Comparison of ENCODE assay signal across 8 cellular contexts in genomic region chr9:37037137-37037743, GRCh38. TPM values are rescaled to one million over a fixed set of nuclear protein-coding genes. Genes with fewer than 3 reads are reported as not detected.
A peak's percentile ranks its signal among the peaks of the same experiment; 100 is the strongest.
DNase-seq lines count a peak whose midpoint lies in the region; ATAC-seq, FAIRE-seq and TF ChIP-seq lines count a peak whose summit lies in the region.

No MANE protein-coding gene starts in this region.

- H3K27ac Mint-ChIP-seq in T-helper 2 cell treated with Interferon-gamma antibody and Interleukin-4, amounts not matched to agents 5 μg/mL and 100 μg/mL, for 36 hours, result peak overlapping the region; percentile 2
- H3K27ac Mint-ChIP-seq in endodermal cell (no peak overlapping the region), nephron (no peak overlapping the region)

- peaks cover 18% of the 10 kb centered on the region for H3K4me1 Mint-ChIP-seq in T-helper 2 cell treated with Interferon-gamma antibody and Interleukin-4, amounts not matched to agents 5 μg/mL and 100 μg/mL, for 36 hours (ENCODE audit: low read depth)
- H3K4me1 Mint-ChIP-seq in endodermal cell (peaks cover 12% of the 10 kb centered on the region), nephron (peaks cover 17% of the 10 kb centered on the region)

- H3K4me1 ChIP-seq in NT2/D1 (ENCODE audit: insufficient read depth, insufficient read length) (no peaks in the 10 kb centered on the region), endodermal cell (ENCODE audit: control insufficient read depth, insufficient read depth, low read length) (no peaks in the 10 kb centered on the region)

- peaks cover 3% of the 10 kb centered on the region for H3K36me3 Mint-ChIP-seq in T-helper 2 cell treated with Interferon-gamma antibody and Interleukin-4, amounts not matched to agents 5 μg/mL and 100 μg/mL, for 36 hours (ENCODE audit: low read depth)
- H3K36me3 Mint-ChIP-seq in endodermal cell (ENCODE audit: low read depth) (no peaks in the 10 kb centered on the region), nephron (ENCODE audit: low read depth) (no peaks in the 10 kb centered on the region)

- no peak for DNase-seq in T-helper 2 cell treated with Interferon-gamma antibody and Interleukin-4, amounts not matched to agents 5 μg/mL and 100 μg/mL, for 36 hours (ENCODE audit: low spot score)
- no peak for DNase-seq in T-helper 2 cell
- no peak for DNase-seq in NT2/D1 (ENCODE audit: low read depth, low spot score)
- DNase-seq in endodermal cell, result no peak
- DNase-seq in cerebellar cortex (ENCODE audit: low spot score), result no peak
- DNase-seq in HTR-8/SVneo (ENCODE audit: insufficient read length, low spot score), result no peak

- H3K9me3 Mint-ChIP-seq in T-helper 2 cell treated with Interferon-gamma antibody and Interleukin-4, amounts not matched to agents 5 μg/mL and 100 μg/mL, for 36 hours, result no peaks in the 10 kb centered on the region
- H3K9me3 Mint-ChIP-seq in endodermal cell, result no peaks in the 10 kb centered on the region
- no peaks in the 10 kb centered on the region for H3K9me3 Mint-ChIP-seq in nephron

- H3K9ac ChIP-seq in NT2/D1 (ENCODE audit: insufficient read length, low read depth) (peak overlapping the region; percentile 71), endodermal cell (ENCODE audit: extremely low read depth, low read length, poor library complexity, severe bottlenecking) (no peak overlapping the region)

- H3K27me3 ChIP-seq in NT2/D1 (ENCODE audit: insufficient read depth, insufficient read length) (peaks cover 90% of the 10 kb centered on the region), endodermal cell (ENCODE audit: control insufficient read depth, insufficient read depth, low read length, poor library complexity, severe bottlenecking) (peaks cover 100% of the 10 kb centered on the region)

- H3K36me3 ChIP-seq in NT2/D1 (ENCODE audit: insufficient read depth, insufficient read length, low read length) (no peaks in the 10 kb centered on the region), endodermal cell (ENCODE audit: control insufficient read depth, insufficient read depth, low read length) (no peaks in the 10 kb centered on the region)

- TF ChIP-seq CTCF in endodermal cell (conservative IDR thresholded peaks at IDR 0.05) (no peak), nephron (IDR thresholded peaks at IDR 0.05; ENCODE audit: unreplicated experiment in 3 of 3) (no peak)

- peaks cover 87% of the 10 kb centered on the region for H3K27me3 Mint-ChIP-seq in T-helper 2 cell treated with Interferon-gamma antibody and Interleukin-4, amounts not matched to agents 5 μg/mL and 100 μg/mL, for 36 hours (ENCODE audit: low read depth)
- H3K27me3 Mint-ChIP-seq in endodermal cell (ENCODE audit: insufficient read depth) (peaks cover 99% of the 10 kb centered on the region), nephron (ENCODE audit: low read depth) (peaks cover 100% of the 10 kb centered on the region)

- peak overlapping the region; percentile 22 for H3K27ac ChIP-seq in endodermal cell (ENCODE audit: low read depth, low read length)

- peak overlapping the region; percentile 81 for H3K4me3 Mint-ChIP-seq in T-helper 2 cell treated with Interferon-gamma antibody and Interleukin-4, amounts not matched to agents 5 μg/mL and 100 μg/mL, for 36 hours
- H3K4me3 Mint-ChIP-seq in endodermal cell, result peak overlapping the region; percentile 54
- H3K4me3 Mint-ChIP-seq in nephron, result peak overlapping the region; percentile 76 to 89 (median 79)

- 2 to 10% methylated on average over 10 to 29 of the region's 29 CpGs for WGBS in endodermal cell (ENCODE audit: insufficient coverage in 1 of 2, insufficient read length in 1 of 2), 2 experiments

- H3K4me3 ChIP-seq in NT2/D1 (ENCODE audit: insufficient read length, low read depth), result peak overlapping the region; percentile 45
- peak overlapping the region; percentile 85 for H3K4me3 ChIP-seq in endodermal cell (ENCODE audit: low read length)

- ATAC-seq in HG03139 (IDR thresholded peaks at IDR 0.05; ENCODE audit: unreplicated experiment), result no peak

- H3K9me3 ChIP-seq in NT2/D1 (ENCODE audit: insufficient read depth, low read length) (no peaks in the 10 kb centered on the region), endodermal cell (ENCODE audit: control insufficient read depth, low read length) (no peaks in the 10 kb centered on the region)

- FAIRE-seq in HTR-8/SVneo (lab: Jason Lieb, UNC), result no peak

RNA-seq across cellular contexts. Expression of gene PAX5, which starts 3.2 kb away (rescaled TPM):
- total RNA-seq in endodermal cell, result under 1 TPM in 1 of 2 donors, not detected in 1; 0.15 TPM
- polyA plus RNA-seq in endodermal cell (2013, experiment 1 of 2), result 0.75 TPM
- polyA plus RNA-seq in endodermal cell (2013, experiment 2 of 2), result 1.6 TPM
